9 cellular contexts compared by ENCODE assay signal in the genomic region with DNA sequence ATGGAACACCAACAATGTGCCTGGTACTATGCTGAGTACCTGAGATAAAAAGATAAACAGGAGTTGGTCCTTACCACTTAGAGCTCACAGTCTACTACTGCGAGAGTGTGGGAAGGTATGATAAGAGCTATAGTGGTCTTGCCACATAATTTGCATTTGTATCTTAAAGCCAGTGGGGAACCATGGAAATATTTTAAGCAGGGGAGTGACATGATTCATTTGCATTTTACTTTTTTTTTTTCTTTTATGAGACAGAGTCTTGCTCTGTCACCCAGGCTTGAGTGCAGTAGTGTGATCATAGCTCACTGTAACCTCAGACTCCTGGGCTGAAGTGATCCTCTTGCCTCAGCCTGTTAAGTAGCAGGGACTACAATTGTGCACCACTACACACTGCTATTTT. TPM values are rescaled to one million over a fixed set of nuclear protein-coding genes. Genes with fewer than 3 reads are reported as not detected.
DNase-seq lines count a peak whose midpoint lies in the region; ATAC-seq and TF ChIP-seq lines count a peak whose summit lies in the region.
"Not testable (repeated sequence)": the region's sequence is repeated elsewhere in the genome, so short reads cannot be mapped to it uniquely, and the experiment has no call there.
"Had no signal": no experiment of that assay in that cellular context is flagged by ENCODE, and none has a peak within 500 bp of the region (broad histone marks: within the 10 kb centered on the region; RNA-seq: fewer than 3 reads in every experiment).

No MANE protein-coding gene starts in this region.

- not testable (repeated sequence) for H3K9me3 ChIP-seq in CD8-positive, alpha-beta T cell (ENCODE audit: low read length); mucosa of descending colon

- not testable (repeated sequence) for H3K27ac ChIP-seq in CD8-positive, alpha-beta T cell (ENCODE audit: low read depth, low read length)

- POLR2A ChIA-PET in CD8-positive, alpha-beta T cell (lab: Charles Lee); activated CD8-positive, alpha-beta T cell treated with anti-CD3 and anti-CD28 coated beads, Interleukin-2, amount 10 ng/mL, durations not matched to agents 7 days and 5 days (lab: Charles Lee): not testable (repeated sequence)

- CTCF ChIA-PET in CD8-positive, alpha-beta T cell (lab: Charles Lee); activated CD8-positive, alpha-beta T cell treated with anti-CD3 and anti-CD28 coated beads, Interleukin-2, amount 10 ng/mL, durations not matched to agents 7 days and 5 days (lab: Charles Lee): not testable (repeated sequence)

- not testable (repeated sequence) for H3K4me3 ChIP-seq in CD8-positive, alpha-beta T cell (ENCODE audit: low read depth, low read length); mucosa of descending colon

- not testable (repeated sequence) for H3K4me3 Mint-ChIP-seq in CD8-positive, alpha-beta T cell; activated CD8-positive, alpha-beta T cell treated with anti-CD3 and anti-CD28 coated beads, Interleukin-2, amount 10 ng/mL, durations not matched to agents 7 days and 5 days

- not testable (repeated sequence) for H3K4me1 ChIP-seq in CD8-positive, alpha-beta T cell (ENCODE audit: insufficient read depth, low read length); mucosa of descending colon (ENCODE audit: low read depth)

- not testable (repeated sequence) for H3K9me3 Mint-ChIP-seq in CD8-positive, alpha-beta T cell; activated CD8-positive, alpha-beta T cell treated with anti-CD3 and anti-CD28 coated beads, Interleukin-2, amount 10 ng/mL, durations not matched to agents 7 days and 5 days (ENCODE audit: insufficient read depth)

- not testable (repeated sequence) for H3K27me3 ChIP-seq in CD8-positive, alpha-beta T cell (ENCODE audit: insufficient read depth, low read length)

- H3K27me3 Mint-ChIP-seq in CD8-positive, alpha-beta T cell (ENCODE audit: low read depth); activated CD8-positive, alpha-beta T cell treated with anti-CD3 and anti-CD28 coated beads, Interleukin-2, amount 10 ng/mL, durations not matched to agents 7 days and 5 days (ENCODE audit: low read depth): not testable (repeated sequence)

- H3K36me3 ChIP-seq in CD8-positive, alpha-beta T cell (ENCODE audit: insufficient read depth, low read length); mucosa of descending colon (ENCODE audit: low read depth): not testable (repeated sequence)

- intact Hi-C loops in CD8-positive, alpha-beta T cell (cut with DNase I, micrococcal nuclease); mucosa of descending colon (cut with DNase I, micrococcal nuclease): not testable (repeated sequence)

- ATAC-seq in CD8-positive, alpha-beta T cell: peak; percentile 23
- ATAC-seq in GM18909 (IDR thresholded peaks at IDR 0.05; ENCODE audit: poor library complexity, unreplicated experiment) (peak; percentile 91), GM21367 (IDR thresholded peaks at IDR 0.05; ENCODE audit: unreplicated experiment) (peak; percentile 84), HG02623 (IDR thresholded peaks at IDR 0.05; ENCODE audit: unreplicated experiment) (peak; percentile 92), HG03060 (IDR thresholded peaks at IDR 0.05; ENCODE audit: low read depth, unreplicated experiment) (peak; percentile 76), HG03457 (IDR thresholded peaks at IDR 0.05; ENCODE audit: unreplicated experiment) (peak; percentile 64), mucosa of descending colon (peak; percentile 57)
- ATAC-seq in activated CD8-positive, alpha-beta T cell treated with anti-CD3 and anti-CD28 coated beads, Interleukin-2, amount 10 ng/mL, durations not matched to agents 7 days and 5 days: peak; percentile 39

- not testable (repeated sequence) for DNase-seq in CD8-positive, alpha-beta T cell; activated CD8-positive, alpha-beta T cell treated with anti-CD3 and anti-CD28 coated beads, Interleukin-2, amount 10 ng/mL, durations not matched to agents 7 days and 5 days; mucosa of descending colon

- H3K36me3 Mint-ChIP-seq in CD8-positive, alpha-beta T cell; activated CD8-positive, alpha-beta T cell treated with anti-CD3 and anti-CD28 coated beads, Interleukin-2, amount 10 ng/mL, durations not matched to agents 7 days and 5 days (ENCODE audit: low read depth): not testable (repeated sequence)

- not testable (repeated sequence) for H3K4me1 Mint-ChIP-seq in CD8-positive, alpha-beta T cell (ENCODE audit: low read depth); activated CD8-positive, alpha-beta T cell treated with anti-CD3 and anti-CD28 coated beads, Interleukin-2, amount 10 ng/mL, durations not matched to agents 7 days and 5 days (ENCODE audit: low read depth)

- not testable (repeated sequence) for H3K27ac Mint-ChIP-seq in CD8-positive, alpha-beta T cell; activated CD8-positive, alpha-beta T cell treated with anti-CD3 and anti-CD28 coated beads, Interleukin-2, amount 10 ng/mL, durations not matched to agents 7 days and 5 days

- not testable (repeated sequence) for TF ChIP-seq CTCF in CD8-positive, alpha-beta T cell (IDR thresholded peaks at IDR 0.05); mucosa of descending colon (IDR thresholded peaks at IDR 0.05)

RNA-seq across cellular contexts. Expression of a gene that starts 53.6 kb away (rescaled TPM):
- 1 to 10 TPM; 3.9 to 5.8 TPM for total RNA-seq in CD8-positive, alpha-beta T cell
- total RNA-seq in activated CD8-positive, alpha-beta T cell treated with anti-CD3 and anti-CD28 coated beads, Interleukin-2, amount 10 ng/mL, durations not matched to agents 7 days and 5 days: 10 to 100 TPM; 28.9 to 32.2 TPM
- total RNA-seq in mucosa of descending colon: 10 to 100 TPM in 2 of 3 donors, 1 to 10 TPM in 1; 5.4 to 27.8 (median 12.3) TPM

RNA-seq across cellular contexts. Expression of a gene that starts 54.2 kb away (rescaled TPM):
- total RNA-seq in CD8-positive, alpha-beta T cell: under 1 TPM; 0.47 to 0.79 TPM
- total RNA-seq in activated CD8-positive, alpha-beta T cell treated with anti-CD3 and anti-CD28 coated beads, Interleukin-2, amount 10 ng/mL, durations not matched to agents 7 days and 5 days: 10 to 100 TPM; 28.7 to 30.8 TPM
- total RNA-seq in mucosa of descending colon: 1 to 10 TPM in 1 of 3 donors, under 1 TPM in 2; 0.26 to 2.6 (median 0.89) TPM
- total RNA-seq: ascending aorta had no signal

Comparison
In these comparisons a context has a peak if more than half of its experiments do, and no peak if none do; other contexts are left out.
1. ATAC-seq: peak in every context shown above with its lines; median percentile 92 in HG02623; 91 in GM18909; 84 in GM21367; 76 in HG03060; 64 in HG03457; 57 in mucosa of descending colon; 39 in activated CD8-positive, alpha-beta T cell treated with anti-CD3 and anti-CD28 coated beads, Interleukin-2, amount 10 ng/mL, durations not matched to agents 7 days and 5 days; 23 in CD8-positive, alpha-beta T cell.
2. RNA of a gene that starts 54.2 kb away (total RNA-seq): 28.7 to 30.8 TPM in activated CD8-positive, alpha-beta T cell treated with anti-CD3 and anti-CD28 coated beads, Interleukin-2, amount 10 ng/mL, durations not matched to agents 7 days and 5 days; 0.26 to 2.6 TPM in mucosa of descending colon and 0.47 to 0.79 TPM in CD8-positive, alpha-beta T cell; every median in the first group is over 4 times any median in the second.